ENCODE assay signal across 13 cellular contexts in genomic region chr11:117039897-117040296, GRCh38. TPM values are rescaled to one million over a fixed set of nuclear protein-coding genes. Genes with fewer than 3 reads are reported as not detected.
DNase-seq lines count a peak whose midpoint lies in the region; ATAC-seq and TF ChIP-seq lines count a peak whose summit lies in the region.
"Had no signal": no experiment of that assay in that cellular context is flagged by ENCODE, and none has a peak within 500 bp of the region (broad histone marks: within the 10 kb centered on the region; RNA-seq: fewer than 3 reads in every experiment).

No MANE protein-coding gene starts in this region.

- H3K9me3 Mint-ChIP-seq in naive thymus-derived CD8-positive, alpha-beta T cell: no peaks in the 10 kb centered on the region
- no peaks in the 10 kb centered on the region for H3K9me3 Mint-ChIP-seq in type B pancreatic cell
- H3K9me3 Mint-ChIP-seq: activated T-helper 2 cell treated with anti-CD3 and anti-CD28 coated beads, Interferon-gamma antibody, Interleukin-2, Interleukin-4, amounts not matched to agents 10 μg/mL and 5 μg/mL and 100 μg/mL, durations not matched to agents 14 hours and 24 hours and 36 hours had no signal

- H3K27ac Mint-ChIP-seq in naive thymus-derived CD8-positive, alpha-beta T cell: peak overlapping the region in 8 of 10 donors; percentile 0 to 73 (median 30)
- H3K27ac Mint-ChIP-seq in type B pancreatic cell: no peak overlapping the region
- H3K27ac Mint-ChIP-seq: activated T-helper 2 cell treated with anti-CD3 and anti-CD28 coated beads, Interferon-gamma antibody, Interleukin-2, Interleukin-4, amounts not matched to agents 10 μg/mL and 5 μg/mL and 100 μg/mL, durations not matched to agents 14 hours and 24 hours and 36 hours had no signal

- ATAC-seq in HG02870 (IDR thresholded peaks at IDR 0.05; ENCODE audit: unreplicated experiment): peak; percentile 48
- ATAC-seq in naive thymus-derived CD8-positive, alpha-beta T cell: peak in 1 of 2 donors; percentile 21
- ATAC-seq: right cardiac atrium, Right ventricle myocardium inferior had no signal

- H3K4me1 Mint-ChIP-seq in naive thymus-derived CD8-positive, alpha-beta T cell: peaks cover 26 to 90% (median 77%) of the 10 kb centered on the region in 4 donors
- peaks cover 40% of the 10 kb centered on the region for H3K4me1 Mint-ChIP-seq in type B pancreatic cell (ENCODE audit: unreplicated experiment)

- no peak for TF ChIP-seq CTCF in type B pancreatic cell (conservative IDR thresholded peaks at IDR 0.05)

- no peaks in the 10 kb centered on the region for H3K27me3 Mint-ChIP-seq in naive thymus-derived CD8-positive, alpha-beta T cell
- H3K27me3 Mint-ChIP-seq in type B pancreatic cell: no peaks in the 10 kb centered on the region

- peak; percentile 17 to 21 for DNase-seq in activated CD4-positive, alpha-beta T cell treated with anti-CD3 and anti-CD28 coated beads for 4 hours
- no peak for DNase-seq in activated CD4-positive, alpha-beta T cell treated with anti-CD3 and anti-CD28 coated beads, Interleukin-2, amount 50 U/mL, for 1 hour
- DNase-seq in activated naive CD4-positive, alpha-beta T cell treated with anti-CD3 and anti-CD28 coated beads, Interleukin-2, amount 50 U/mL, for 16 hours: peak; percentile 36
- no peak for DNase-seq in naive thymus-derived CD8-positive, alpha-beta T cell
- DNase-seq in NCI-H526 (lab: John Stamatoyannopoulos, UW) (no peak), retina (no peak), type B pancreatic cell (ENCODE audit: extremely low spot score, unreplicated experiment) (no peak)
- DNase-seq: MM.1S, right cardiac atrium, transverse colon had no signal

- POLR2A ChIA-PET in naive thymus-derived CD8-positive, alpha-beta T cell (lab: Charles Lee): interaction anchor here (0.6 kb wide), 1 partner anchor 176 kb away, joined by 4 read pairs; no protein-coding TSS in a partner anchor

- peaks cover 0 to 5% (median 0%) of the 10 kb centered on the region in 3 donors for H3K36me3 Mint-ChIP-seq in naive thymus-derived CD8-positive, alpha-beta T cell
- H3K36me3 Mint-ChIP-seq in type B pancreatic cell: no peaks in the 10 kb centered on the region

- H3K4me3 Mint-ChIP-seq in naive thymus-derived CD8-positive, alpha-beta T cell: peak overlapping the region in 1 of 10 donors; percentile 7
- H3K4me3 Mint-ChIP-seq in type B pancreatic cell: no peak overlapping the region

RNA-seq across cellular contexts. Expression of gene SIK3, which starts 58.3 kb away (rescaled TPM):
- 10 to 100 TPM; 63.4 to 69.2 TPM for total RNA-seq in naive thymus-derived CD8-positive, alpha-beta T cell
- 10 to 100 TPM; 14.1 to 16.2 (median 15.2) TPM for polyA plus RNA-seq in naive thymus-derived CD8-positive, alpha-beta T cell
- 39.0 and 39.9 TPM in 2 replicates for total RNA-seq in type B pancreatic cell (ENCODE audit: low replicate concordance)

Comparison
In these comparisons a context has a peak if more than half of its experiments do, and no peak if none do; other contexts are left out.
1. DNase-seq: peak in activated CD4-positive, alpha-beta T cell treated with anti-CD3 and anti-CD28 coated beads for 4 hours (2 of 2) and activated naive CD4-positive, alpha-beta T cell treated with anti-CD3 and anti-CD28 coated beads, Interleukin-2, amount 50 U/mL, for 16 hours (single experiment); none in activated CD4-positive, alpha-beta T cell treated with anti-CD3 and anti-CD28 coated beads, Interleukin-2, amount 50 U/mL, for 1 hour (single experiment), naive thymus-derived CD8-positive, alpha-beta T cell (0 of 10), NCI-H526 (0 of 2), retina (single experiment) and type B pancreatic cell (single experiment).